In the genomic region with DNA sequence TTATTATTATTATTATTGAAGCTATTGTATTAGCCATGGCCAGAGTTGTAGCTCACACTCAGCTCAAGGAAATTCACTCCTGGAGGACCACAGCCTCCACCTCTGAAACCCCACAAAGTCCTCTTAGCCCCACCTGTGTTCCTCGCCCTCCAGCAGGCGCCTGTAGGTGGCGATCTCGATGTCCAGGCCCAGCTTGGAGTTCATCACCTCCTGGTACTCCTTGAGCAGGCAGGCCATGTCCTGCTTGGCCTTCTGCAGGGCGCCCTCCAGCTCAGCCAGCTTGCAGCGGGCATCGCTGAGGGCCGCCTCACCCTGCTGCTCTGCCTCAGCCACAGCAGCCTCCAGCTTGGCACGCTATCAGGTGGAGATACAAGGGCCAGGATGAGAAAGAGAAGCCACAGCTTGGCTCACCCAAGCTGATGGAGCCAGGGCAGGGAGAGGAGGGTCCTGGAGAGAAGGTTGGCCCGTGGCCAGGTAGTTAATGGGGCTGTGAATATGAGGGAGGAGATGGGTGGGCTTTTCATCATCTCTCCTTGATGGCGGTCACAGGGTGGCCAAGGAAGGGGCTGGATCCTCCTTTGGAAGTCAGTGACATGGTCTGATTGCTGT, we compare ENCODE assay signal across 17 cellular contexts. TPM values are rescaled to one million over a fixed set of nuclear protein-coding genes. Genes with fewer than 3 reads are reported as not detected.
DNase-seq lines count a peak whose midpoint lies in the region; ATAC-seq and TF ChIP-seq lines count a peak whose summit lies in the region.
"Had no signal": no experiment of that assay in that cellular context is flagged by ENCODE, and none has a peak within 500 bp of the region (broad histone marks: within the 10 kb centered on the region; RNA-seq: fewer than 3 reads in every experiment).

No MANE protein-coding gene starts in this region.

- DNase-seq in A673 (ENCODE audit: low spot score), result no peak
- DNase-seq in GM10266 (ENCODE audit: extremely low spot score), result no peak
- DNase-seq in OCI-LY7 (ENCODE audit: low spot score), result peak; percentile 21
- peak; percentile 6 to 14 for DNase-seq in erythroblast (lab: John Stamatoyannopoulos, UW)
- no peak for DNase-seq in GM03348 (ENCODE audit: low spot score)
- no peak for DNase-seq in OCI-M2 (lab: John Stamatoyannopoulos, UW; ENCODE audit: unreplicated experiment)
- DNase-seq: activated CD4-positive, alpha-beta T cell treated with anti-CD3 and anti-CD28 coated beads, Interleukin-2, amount 50 U/mL, for 4 hours; effector CD4-positive, alpha-beta T cell; GOT3; hypothalamus; NCI-H446; transverse colon had no signal

- H3K79me2 ChIP-seq in OCI-LY7 (ENCODE audit: insufficient read depth, low read depth, low read length), result no peaks in the 10 kb centered on the region

- H3K4me1 ChIP-seq in A673 (ENCODE audit: insufficient read depth, low read length, poor library complexity, severe bottlenecking) (peaks cover 12% of the 10 kb centered on the region), OCI-LY7 (ENCODE audit: insufficient read depth, low read length, poor library complexity, severe bottlenecking) (peaks cover 35% of the 10 kb centered on the region)
- H3K4me1 ChIP-seq: transverse colon had no signal

- CTCF ChIA-PET in A673 (lab: Charles Lee) (interaction anchor here (0.5 to 0.7 kb wide), 2 partner anchors 207 to 516 kb away, joined by 3 read pairs; no protein-coding TSS in a partner anchor), OCI-LY7 (lab: Charles Lee; ENCODE audit: unreplicated experiment) (interaction anchor here (0.6 to 1.4 kb wide), 2 partner anchors 31 to 50 kb away, joined by 3 to 4 read pairs; no protein-coding TSS in a partner anchor)

- no peak overlapping the region for H3K27ac ChIP-seq in A673 (ENCODE audit: low read depth, low read length, poor library complexity, severe bottlenecking)
- H3K27ac ChIP-seq in OCI-LY7 (ENCODE audit: low read depth, low read length, poor library complexity, severe bottlenecking), result no peak overlapping the region
- H3K27ac ChIP-seq: transverse colon had no signal

- no peak overlapping the region for H2AFZ ChIP-seq in OCI-LY7 (ENCODE audit: low read length)

- ATAC-seq in GM21717 (IDR thresholded peaks at IDR 0.05; ENCODE audit: unreplicated experiment) (no peak), HG03469 (IDR thresholded peaks at IDR 0.05; ENCODE audit: unreplicated experiment) (no peak)

- no peaks in the 10 kb centered on the region for H3K9me3 ChIP-seq in A673 (ENCODE audit: low read depth, low read length, poor library complexity, severe bottlenecking)
- H3K9me3 ChIP-seq in OCI-LY7 (ENCODE audit: low read length), result no peaks in the 10 kb centered on the region
- H3K9me3 ChIP-seq: transverse colon had no signal

- H3K9me2 ChIP-seq in OCI-LY7 (ENCODE audit: insufficient read depth, low read length), result no peaks in the 10 kb centered on the region

- no peak for TF ChIP-seq POLR2A in erythroblast (IDR thresholded peaks at IDR 0.05; ENCODE audit: low read length)

- no peaks in the 10 kb centered on the region for H3K27me3 ChIP-seq in A673 (replicated peaks; ENCODE audit: insufficient read depth, low read depth, low read length, poor library complexity)
- H3K27me3 ChIP-seq: transverse colon had no signal

- no peaks in the 10 kb centered on the region for H4K20me1 ChIP-seq in OCI-LY7 (ENCODE audit: insufficient read depth, low read length)

- H3K36me3 ChIP-seq in A673 (ENCODE audit: insufficient read depth, low read length, poor library complexity, severe bottlenecking) (no peaks in the 10 kb centered on the region), OCI-LY7 (ENCODE audit: insufficient read depth, low read length) (no peaks in the 10 kb centered on the region)
- H3K36me3 ChIP-seq: transverse colon had no signal

- H3K4me2 ChIP-seq in OCI-LY7 (ENCODE audit: low read length), result no peak overlapping the region

- BruUV-seq in A673 (replicated peaks; lab: Mats Ljungman, UMichigan), result no TSS peak
- no TSS peak for BruUV-seq in OCI-LY7 (replicated peaks; lab: Mats Ljungman, UMichigan)

- POLR2A ChIA-PET in A673 (lab: Charles Lee; ENCODE audit: low non-redundant PET) (no interaction called here), OCI-LY7 (lab: Charles Lee) (no interaction called here)

- no peak overlapping the region for H3K4me3 ChIP-seq in A673 (ENCODE audit: low read depth, low read length, poor library complexity, severe bottlenecking)
- H3K4me3 ChIP-seq in OCI-LY7 (ENCODE audit: low read depth, low read length, poor library complexity, severe bottlenecking), result no peak overlapping the region
- H3K4me3 ChIP-seq: transverse colon had no signal

- intact Hi-C loops in A673 (cut with micrococcal nuclease; ENCODE audit: unreplicated experiment) (no loop called here), OCI-LY7 (cut with micrococcal nuclease; ENCODE audit: unreplicated experiment) (no loop called here)

- TF ChIP-seq CTCF in A673 (conservative IDR thresholded peaks at IDR 0.05; ENCODE audit: low read depth, low read length) (peak; percentile 47), GM10266 (IDR thresholded peaks at IDR 0.05; ENCODE audit: control insufficient read depth, insufficient read depth, low read depth, missing control alignments) (peak; percentile 45), OCI-LY7 (conservative IDR thresholded peaks at IDR 0.05; ENCODE audit: low read length) (peak; percentile 71)

RNA-seq across cellular contexts. Expression of gene KRT85, which starts 5.1 kb away (rescaled TPM):
- total RNA-seq in A673 (2021), result not detected in 2 replicates
- total RNA-seq in OCI-LY7 (2014; rRNA removed; shearing (Covaris generic)), result not detected in 2 replicates
- not detected in 2 replicates for total RNA-seq in OCI-LY7 (2022)
- total RNA-seq: LHCN-M2, mesothelial cell of epicardium, renal cortical epithelial cell, transverse colon had no signal

RNA-seq across cellular contexts. Expression of gene KRT84, which starts 23.2 kb away (rescaled TPM):
- total RNA-seq in A673 (2021), result not detected in 2 replicates
- total RNA-seq in OCI-LY7 (2014; rRNA removed; shearing (Covaris generic)), result not detected in 2 replicates
- not detected in 2 replicates for total RNA-seq in OCI-LY7 (2022)
- total RNA-seq: LHCN-M2, mesothelial cell of epicardium, renal cortical epithelial cell, transverse colon had no signal

RNA-seq across cellular contexts. Expression of gene KRT83, which starts 41.0 kb away (rescaled TPM):
- not detected in 2 replicates for total RNA-seq in A673 (2021)
- total RNA-seq in OCI-LY7 (2014; rRNA removed; shearing (Covaris generic)), result not detected in 2 replicates
- total RNA-seq in OCI-LY7 (2022), result not detected in 2 replicates
- total RNA-seq: LHCN-M2, mesothelial cell of epicardium, renal cortical epithelial cell, transverse colon had no signal

RNA-seq across cellular contexts. Expression of gene KRT82, which starts 43.9 kb away (rescaled TPM):
- total RNA-seq in A673 (2021), result not detected in 2 replicates
- total RNA-seq in OCI-LY7 (2014; rRNA removed; shearing (Covaris generic)), result not detected in 2 replicates
- total RNA-seq in OCI-LY7 (2022), result not detected in 2 replicates
- total RNA-seq: LHCN-M2, mesothelial cell of epicardium, renal cortical epithelial cell, transverse colon had no signal

Comparison
In these comparisons a context has a peak if more than half of its experiments do, and no peak if none do; other contexts are left out.
1. DNase-seq: peak in OCI-LY7 (single experiment) and erythroblast (2 of 2); none in A673 (single experiment), GM10266 (single experiment), GM03348 (single experiment) and OCI-M2 (single experiment).
2. Peak in every context shown above with its lines, with median percentiles within 50 percentile points of each other: CTCF ChIP-seq.